ENCODE assay signal across 8 cellular contexts in the genomic region with DNA sequence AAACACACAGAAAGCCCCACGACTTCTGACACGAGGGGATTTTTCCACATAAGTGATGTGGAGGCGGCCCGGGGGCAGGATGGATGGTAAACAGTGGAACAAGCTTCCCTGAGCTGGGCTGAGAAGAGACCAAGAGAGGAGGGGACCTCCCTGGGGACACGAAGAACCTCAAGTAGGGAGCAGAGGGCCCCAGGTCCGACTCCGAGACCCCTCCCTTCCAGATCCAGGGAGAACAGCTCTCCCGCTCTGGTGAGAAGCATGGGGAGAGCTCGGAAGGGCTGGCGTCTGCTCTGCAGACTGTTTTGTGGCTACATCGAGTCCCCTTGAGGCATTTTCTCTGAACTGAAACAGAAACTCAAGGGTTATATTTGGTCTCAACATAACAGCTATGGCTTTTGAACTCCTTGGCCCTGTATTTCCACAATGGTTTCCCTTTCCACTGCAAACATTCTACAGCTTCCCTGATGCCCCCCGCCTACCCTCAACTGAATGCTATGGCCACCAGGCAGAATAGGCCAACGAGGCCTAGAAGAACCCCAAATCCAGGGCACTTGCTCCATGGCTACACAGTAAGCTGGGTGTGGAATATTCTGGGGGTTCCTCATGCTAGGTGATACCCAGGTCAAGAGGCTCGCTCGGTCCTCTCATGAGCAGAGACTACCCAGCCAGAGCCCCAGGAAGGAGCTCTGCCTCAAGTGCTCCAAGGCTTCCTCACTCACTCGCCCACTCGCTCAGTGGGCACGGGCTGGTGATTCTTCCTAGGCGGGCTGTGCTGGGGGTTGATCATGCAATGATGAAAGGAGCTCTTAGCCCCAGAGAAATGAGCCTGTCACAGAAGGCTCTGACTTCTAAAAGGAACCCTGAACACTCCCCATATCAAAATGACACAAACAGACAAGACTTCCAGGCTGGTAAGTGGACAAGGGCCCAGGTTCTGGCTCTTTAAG.
DNase-seq lines count a peak whose midpoint lies in the region; ATAC-seq, FAIRE-seq and TF ChIP-seq lines count a peak whose summit lies in the region.

No MANE protein-coding gene starts in this region.

- TF ChIP-seq CTCF in GM12875 (IDR thresholded peaks at IDR 0.05; ENCODE audit: borderline replicate concordance, insufficient read depth, low read depth, low read length) (no peak), WERI-Rb-1 (IDR thresholded peaks at IDR 0.05; ENCODE audit: low read depth, low read length) (no peak)

- DNase-seq in epidermal melanocyte (ENCODE audit: insufficient read length, low spot score) (peak; percentile 86), DMS114 treated with DMSO at 0.1 percent for 48 hours (lab: John Stamatoyannopoulos, UW; ENCODE audit: unreplicated experiment) (no peak), anterior cingulate cortex (lab: John Stamatoyannopoulos, UW) (no peak), HTR-8/SVneo (ENCODE audit: insufficient read length, low spot score) (no peak), WERI-Rb-1 (no peak)

- H3K36me3 ChIP-seq in WERI-Rb-1 = peaks cover 26% of the 10 kb centered on the region

- no peak for FAIRE-seq in HTR-8/SVneo (lab: Jason Lieb, UNC)

- H3K4me3 ChIP-seq in GM12875 (ENCODE audit: low read depth, low read length) (peak overlapping the region; percentile 11), WERI-Rb-1 (ENCODE audit: low read depth, low read length) (no peak overlapping the region)

- H3K27ac ChIP-seq in WERI-Rb-1 = no peak overlapping the region

- no peaks in the 10 kb centered on the region for H3K27me3 ChIP-seq in WERI-Rb-1 (ENCODE audit: insufficient read depth, low read depth, severe bottlenecking)

- H3K9me3 ChIP-seq in WERI-Rb-1 (ENCODE audit: severe bottlenecking) = no peaks in the 10 kb centered on the region

- ATAC-seq in GM21360 (IDR thresholded peaks at IDR 0.05; ENCODE audit: unreplicated experiment) (peak; percentile 45), HG03558 (IDR thresholded peaks at IDR 0.05; ENCODE audit: extremely low read depth, unreplicated experiment) (peak; percentile 38)
